ENCODE assay signal across 22 cellular contexts in the genomic region with DNA sequence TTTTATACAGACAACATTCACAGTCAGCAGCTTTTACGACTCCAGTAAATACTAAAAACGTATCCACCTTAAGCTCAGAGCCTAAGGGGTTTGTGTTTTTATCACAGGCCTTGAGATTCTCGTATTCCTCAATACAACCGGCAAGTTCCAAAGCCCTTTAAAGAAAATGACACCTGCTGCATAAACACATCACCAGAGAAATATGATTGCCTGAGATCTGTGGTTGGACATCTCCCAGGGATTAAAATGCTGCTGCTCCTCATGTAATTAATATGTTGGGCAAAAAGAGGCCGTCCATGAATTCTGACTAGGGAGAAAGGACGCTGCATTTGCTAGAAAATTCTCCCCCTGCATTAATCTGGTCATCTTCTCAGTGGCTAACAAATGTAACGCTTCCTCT.
"Had no signal": no experiment of that assay in that cellular context is flagged by ENCODE, and none has a peak within 500 bp of the region (broad histone marks: within the 10 kb centered on the region; RNA-seq: fewer than 3 reads in every experiment).

No MANE protein-coding gene starts in this region.

- H3K4me2 ChIP-seq: KMS-11, SK-N-SH had no signal

- H3K4me3 Mint-ChIP-seq: IgD-negative memory B cell had no signal

- H3K9ac ChIP-seq: KMS-11, SK-N-SH had no signal

- H3K36me3 Mint-ChIP-seq: IgD-negative memory B cell had no signal

- H3K4me3 ChIP-seq: K562 had no signal

- H3K4me1 Mint-ChIP-seq: IgD-negative memory B cell had no signal

- H3K27ac Mint-ChIP-seq: IgD-negative memory B cell had no signal

- H3K9me2 ChIP-seq: SK-N-SH had no signal

- H3K27ac ChIP-seq: HL-60, KMS-11, RWPE1 had no signal

- H3K27me3 Mint-ChIP-seq: IgD-negative memory B cell had no signal

- DNase-seq: Kasumi-1; MM.1S; NCI-H1092 treated with DMSO at 0.1 percent for 48 hours; NCI-H146; NCI-H1694 treated with DMSO at 0.1 percent for 48 hours; NCI-H1930; NCI-H2107; NCI-H2227 treated with DMSO at 0.1 percent for 48 hours; NCI-H446; NCI-H510A; NCI-H524 treated with DMSO at 0.1 percent for 48 hours; NCI-H774; NK-92 treated with Interleukin-12 subunit alpha and Interleukin-12 subunit beta, amount 100 ng/mL, for 24 hours; PC-3; SHP77; SK-N-SH had no signal

- ATAC-seq: K562, Panc1, PC-3 had no signal

- H3K9me3 ChIP-seq: SK-N-SH had no signal
